Comparison of ENCODE assay signal across 13 cellular contexts in the genomic region with DNA sequence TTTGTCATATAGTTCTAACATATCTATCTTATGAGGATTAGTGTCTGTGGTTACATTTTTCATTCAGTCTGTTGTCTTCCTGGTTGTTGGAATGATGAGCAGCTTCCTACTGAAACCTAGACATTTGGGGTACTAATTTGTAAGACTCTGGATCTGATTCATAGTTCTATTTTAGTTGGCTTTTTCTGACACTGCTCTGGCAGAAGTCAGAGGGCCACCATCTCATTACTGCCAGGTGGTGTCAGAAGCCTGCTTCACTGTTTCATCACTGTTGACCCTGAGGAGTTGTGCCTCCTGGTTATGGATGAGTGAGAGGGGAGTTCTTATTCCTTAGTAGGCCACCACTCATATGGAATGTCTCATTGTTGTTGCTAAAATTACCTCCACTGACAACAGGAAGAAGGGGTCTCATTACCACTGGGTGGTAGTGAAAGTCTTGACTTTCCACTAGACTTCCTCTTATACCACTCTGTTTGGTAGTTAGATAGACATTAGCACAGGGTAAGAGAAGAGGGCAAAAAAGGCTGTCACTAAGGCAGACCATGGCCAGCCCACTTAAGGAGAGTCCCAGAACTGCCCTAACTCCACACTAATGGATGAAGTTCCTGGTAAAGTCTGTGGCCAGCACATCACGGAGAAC.
A peak's percentile ranks its signal among the peaks of the same experiment; 100 is the strongest.
DNase-seq lines count a peak whose midpoint lies in the region; ATAC-seq and TF ChIP-seq lines count a peak whose summit lies in the region.
"Had no signal": no experiment of that assay in that cellular context is flagged by ENCODE, and none has a peak within 500 bp of the region (broad histone marks: within the 10 kb centered on the region; RNA-seq: fewer than 3 reads in every experiment).

No MANE protein-coding gene starts in this region.

- no peak overlapping the region for H3K27ac ChIP-seq in sigmoid colon
- H3K27ac ChIP-seq: epithelial cell of prostate had no signal

- no peak for TF ChIP-seq CTCF in sigmoid colon (IDR thresholded peaks at IDR 0.05)

- TF ChIP-seq POLR2A in sigmoid colon (IDR thresholded peaks at IDR 0.05), result no peak

- no peak for TF ChIP-seq EP300 in sigmoid colon (IDR thresholded peaks at IDR 0.05)

- ATAC-seq in GM18499 (IDR thresholded peaks at IDR 0.05; ENCODE audit: insufficient read depth, unreplicated experiment), result peak; percentile 40
- peak; percentile 56 for ATAC-seq in GM19463 (IDR thresholded peaks at IDR 0.05; ENCODE audit: unreplicated experiment)
- peak; percentile 35 for ATAC-seq in HG02840 (IDR thresholded peaks at IDR 0.05; ENCODE audit: low FRiP score, unreplicated experiment)
- ATAC-seq in HG03442 (IDR thresholded peaks at IDR 0.05; ENCODE audit: unreplicated experiment), result peak; percentile 62
- ATAC-seq: activated CD4-positive, CD25-positive, alpha-beta regulatory T cell treated with anti-CD3 and anti-CD28 coated beads, Interleukin-2, amount 50 U/mL, for 24 hours; stimulated activated naive CD8-positive, alpha-beta T cell treated with anti-CD3 and anti-CD28 coated beads, Interleukin-15, amount 100 ng/mL, for 72 hours had no signal

- no peak overlapping the region for H3K4me3 ChIP-seq in sigmoid colon

- H3K9me3 ChIP-seq in sigmoid colon, result peaks cover 0 to 6% (median 0%) of the 10 kb centered on the region in 4 donors

- H3K4me1 ChIP-seq in sigmoid colon, result no peaks in the 10 kb centered on the region

- H3K36me3 ChIP-seq in sigmoid colon, result no peaks in the 10 kb centered on the region

- intact Hi-C loops in sigmoid colon (cut with DNase I), result no loop called here

- WGBS in sigmoid colon, 2 donors, result 90 to 96% methylated on average over 1 of the region's 1 CpG

- DNase-seq in activated effector memory CD4-positive, alpha-beta T cell treated with anti-CD3 and anti-CD28 coated beads, Interleukin-2, amount 50 U/mL, for 16 hours, result no peak
- DNase-seq in GM19240 (ENCODE audit: insufficient read length, low spot score), result no peak
- no peak for DNase-seq in sigmoid colon
- no peak for DNase-seq in DMS53 treated with DMSO at 0.1 percent for 48 hours (lab: John Stamatoyannopoulos, UW; ENCODE audit: unreplicated experiment)
- DNase-seq: mammary epithelial cell; SHP77 treated with DMSO at 0.1 percent for 48 hours; stimulated activated naive CD8-positive, alpha-beta T cell treated with anti-CD3 and anti-CD28 coated beads, Interleukin-15, amount 100 ng/mL, for 72 hours had no signal

- H3K27me3 ChIP-seq in sigmoid colon, result no peaks in the 10 kb centered on the region
